1 cellular context compared by ENCODE assay signal in genomic region chr10:59465089-59465488, GRCh38.
TF ChIP-seq lines count a peak whose summit lies in the region.

No MANE protein-coding gene starts in this region.

TF ChIP-seq in GM23338, 12 proteins besides CTCF, POLR2A, EP300 and RAD21 (continued from another document):
- TF ChIP-seq ZNF462 (CRISPR knock-in tag; IDR thresholded peaks at IDR 0.05), result no peak
- TF ChIP-seq ETS1 (IDR thresholded peaks at IDR 0.05), result no peak
- TF ChIP-seq JUNB (IDR thresholded peaks at IDR 0.05; ENCODE audit: unreplicated experiment), result no peak
- no peak for TF ChIP-seq NANOG (IDR thresholded peaks at IDR 0.05; ENCODE audit: borderline replicate concordance)
TF ChIP-seq in GM23338: peak in this region for 0.
